Comparison of ENCODE assay signal across 1 cellular context in the genomic region with DNA sequence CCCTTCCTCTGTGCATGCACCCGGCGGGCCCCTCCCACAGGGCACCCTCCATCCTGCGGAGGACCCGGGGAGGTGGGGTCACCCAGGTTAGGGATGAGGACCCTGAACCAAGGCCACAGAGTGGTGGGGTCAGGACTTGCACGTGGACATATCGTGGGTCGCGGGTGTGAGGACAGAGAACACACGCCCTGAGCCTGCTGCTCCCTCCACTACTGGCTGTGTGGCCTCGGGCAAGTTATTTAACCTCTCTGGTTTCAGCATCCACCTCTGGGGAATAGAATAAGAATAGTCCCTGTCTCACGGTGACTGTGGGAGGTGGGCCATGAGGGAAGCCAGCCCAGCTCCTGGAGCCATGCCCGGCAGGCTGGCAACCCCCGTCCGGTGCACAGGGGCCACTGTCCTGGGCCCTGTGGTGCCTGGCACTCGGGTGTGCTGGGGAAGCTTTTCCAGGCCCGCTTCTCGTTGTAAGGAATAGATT.
TF ChIP-seq lines count a peak whose summit lies in the region.

No MANE protein-coding gene starts in this region.

TF ChIP-seq in HCT116, 20 proteins besides CTCF, POLR2A, EP300 and RAD21:
- TF ChIP-seq ELF1 (IDR thresholded peaks at IDR 0.05; ENCODE audit: borderline replicate concordance, low read depth) = no peak
- TF ChIP-seq, protein P1, sequence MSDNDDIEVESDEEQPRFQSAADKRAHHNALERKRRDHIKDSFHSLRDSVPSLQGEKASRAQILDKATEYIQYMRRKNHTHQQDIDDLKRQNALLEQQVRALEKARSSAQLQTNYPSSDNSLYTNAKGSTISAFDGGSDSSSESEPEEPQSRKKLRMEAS (IDR thresholded peaks at IDR 0.05) = no peak
- TF ChIP-seq, protein P2, sequence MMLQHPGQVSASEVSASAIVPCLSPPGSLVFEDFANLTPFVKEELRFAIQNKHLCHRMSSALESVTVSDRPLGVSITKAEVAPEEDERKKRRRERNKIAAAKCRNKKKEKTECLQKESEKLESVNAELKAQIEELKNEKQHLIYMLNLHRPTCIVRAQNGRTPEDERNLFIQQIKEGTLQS (IDR thresholded peaks at IDR 0.05) = no peak
TF ChIP-seq in HCT116: peak in this region for 0.
